18 cellular contexts compared by ENCODE assay signal in the genomic region with DNA sequence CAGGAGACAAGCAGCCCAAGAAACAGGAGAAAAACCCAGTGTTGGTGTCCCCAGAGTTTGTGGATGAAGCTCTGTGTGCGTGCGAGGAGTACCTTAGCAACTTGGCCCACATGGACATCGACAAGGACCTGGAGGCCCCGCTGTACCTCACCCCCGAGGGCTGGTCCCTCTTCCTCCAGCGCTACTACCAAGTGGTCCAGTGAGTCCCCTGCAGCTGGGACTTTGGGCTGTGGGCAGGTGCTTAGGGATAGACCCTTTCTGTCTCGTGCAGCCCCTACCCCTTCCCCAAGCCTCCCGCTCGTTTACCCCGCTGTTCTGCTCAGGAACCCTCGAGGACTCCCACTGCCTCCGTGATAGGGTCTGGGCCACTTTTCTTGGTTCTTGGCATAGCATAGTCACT.
"Had no signal": no experiment of that assay in that cellular context is flagged by ENCODE, and none has a peak within 500 bp of the region (broad histone marks: within the 10 kb centered on the region; RNA-seq: fewer than 3 reads in every experiment).

No MANE protein-coding gene starts in this region.

- H3K9me3 ChIP-seq: left ventricle myocardium inferior, ovary, right atrium auricular region, testis, tibial nerve, upper lobe of right lung, vagina had no signal

- H3K4me3 ChIP-seq: left ventricle myocardium inferior, lung, ovary, right atrium auricular region, smooth muscle cell, testis, tibial nerve, upper lobe of right lung, vagina had no signal

- H3K4me3 Mint-ChIP-seq: dendritic cell treated with granulocyte-macrophage colony-stimulating factor and Interleukin-4, amounts not matched to agents 40 ng/mL and 50 ng/mL, for 4 days; effector memory CD8-positive, alpha-beta T cell; immature natural killer cell; nephron; stimulated activated naive CD8-positive, alpha-beta T cell treated with anti-CD3 and anti-CD28 coated beads, Interleukin-15, Interleukin-2, amounts not matched to agents 100 ng/mL and 50 ng/mL, for 24 hours had no signal

- H3K4me2 ChIP-seq: smooth muscle cell had no signal

- H3K9me3 Mint-ChIP-seq: dendritic cell treated with granulocyte-macrophage colony-stimulating factor and Interleukin-4, amounts not matched to agents 40 ng/mL and 50 ng/mL, for 4 days; effector memory CD8-positive, alpha-beta T cell; immature natural killer cell; naive B cell; nephron; stimulated activated naive CD8-positive, alpha-beta T cell treated with anti-CD3 and anti-CD28 coated beads, Interleukin-15, Interleukin-2, amounts not matched to agents 100 ng/mL and 50 ng/mL, for 24 hours had no signal

- ATAC-seq: effector memory CD8-positive, alpha-beta T cell had no signal

- H3K27me3 Mint-ChIP-seq: dendritic cell treated with granulocyte-macrophage colony-stimulating factor and Interleukin-4, amounts not matched to agents 40 ng/mL and 50 ng/mL, for 4 days; effector memory CD8-positive, alpha-beta T cell; naive B cell; stimulated activated naive CD8-positive, alpha-beta T cell treated with anti-CD3 and anti-CD28 coated beads, Interleukin-15, Interleukin-2, amounts not matched to agents 100 ng/mL and 50 ng/mL, for 24 hours had no signal

- DNase-seq: effector memory CD8-positive, alpha-beta T cell; foreskin keratinocyte; immature natural killer cell; left ventricle myocardium inferior; midbrain; naive B cell; ovary; stimulated activated CD4-positive, alpha-beta T cell treated with anti-CD3 and anti-CD28 coated beads, Interleukin-2, amount 100 ng/mL, for 48 hours; testis; upper lobe of right lung had no signal

- H3K36me3 ChIP-seq: ovary, right atrium auricular region, vagina had no signal

- H3K4me1 Mint-ChIP-seq: naive B cell, nephron had no signal

- H3K27ac Mint-ChIP-seq: dendritic cell treated with granulocyte-macrophage colony-stimulating factor and Interleukin-4, amounts not matched to agents 40 ng/mL and 50 ng/mL, for 4 days; effector memory CD8-positive, alpha-beta T cell; nephron; stimulated activated naive CD8-positive, alpha-beta T cell treated with anti-CD3 and anti-CD28 coated beads, Interleukin-15, Interleukin-2, amounts not matched to agents 100 ng/mL and 50 ng/mL, for 24 hours had no signal

- H3K4me1 ChIP-seq: foreskin keratinocyte, left ventricle myocardium inferior, right atrium auricular region, testis, tibial nerve, upper lobe of right lung, vagina had no signal

- H3K27me3 ChIP-seq: foreskin keratinocyte, ovary, right atrium auricular region, testis, tibial nerve, upper lobe of right lung, vagina had no signal

- H3K27ac ChIP-seq: foreskin keratinocyte, left ventricle myocardium inferior, ovary, right atrium auricular region, testis, tibial nerve, upper lobe of right lung, vagina had no signal
